8 cellular contexts compared by ENCODE assay signal in genomic region chr14:61749867-61750266, GRCh38. TPM values are rescaled to one million over a fixed set of nuclear protein-coding genes. Genes with fewer than 3 reads are reported as not detected.
A peak's percentile ranks its signal among the peaks of the same experiment; 100 is the strongest.
DNase-seq lines count a peak whose midpoint lies in the region; ATAC-seq and TF ChIP-seq lines count a peak whose summit lies in the region.

No MANE protein-coding gene starts in this region.

- no peaks in the 10 kb centered on the region for H3K9me3 Mint-ChIP-seq in activated T-cell treated with anti-CD3 and anti-CD28 coated beads, Interleukin-2, amount 50 U/mL, for 24 hours
- no peaks in the 10 kb centered on the region for H3K9me3 Mint-ChIP-seq in stimulated activated naive B cell treated with anti-CD40 and anti-IgM and Interleukin-4, amounts not matched to agents 10 μg/mL and 1 μg/mL and 100 μg/mL, for 72 hours
- no peaks in the 10 kb centered on the region for H3K9me3 Mint-ChIP-seq in effector memory CD8-positive, alpha-beta T cell

- peak overlapping the region; percentile 73 for H3K27ac Mint-ChIP-seq in activated T-cell treated with anti-CD3 and anti-CD28 coated beads, Interleukin-2, amount 50 U/mL, for 24 hours
- peak overlapping the region; percentile 67 for H3K27ac Mint-ChIP-seq in stimulated activated naive B cell treated with anti-CD40 and anti-IgM and Interleukin-4, amounts not matched to agents 10 μg/mL and 1 μg/mL and 100 μg/mL, for 72 hours
- H3K27ac Mint-ChIP-seq in effector memory CD8-positive, alpha-beta T cell, result peak overlapping the region in 1 of 2 donors; percentile 12

- no peaks in the 10 kb centered on the region for H3K27me3 ChIP-seq in esophagus squamous epithelium

- H3K9me3 ChIP-seq in esophagus squamous epithelium, result no peaks in the 10 kb centered on the region

- peaks cover 0 to 44% (median 14%) of the 10 kb centered on the region in 3 donors for H3K36me3 ChIP-seq in esophagus squamous epithelium

- no peak for TF ChIP-seq CTCF in esophagus squamous epithelium (IDR thresholded peaks at IDR 0.05)

- TF ChIP-seq POLR2A in esophagus squamous epithelium (IDR thresholded peaks at IDR 0.05), result no peak

- no peak for DNase-seq in activated T-cell treated with anti-CD3 and anti-CD28 coated beads, Interleukin-2, amount 50 U/mL, for 24 hours
- DNase-seq in activated T-cell treated with anti-CD3 and anti-CD28 coated beads for 4 hours (no peak), NCI-H748 treated with DMSO at 0.1 percent for 48 hours (lab: John Stamatoyannopoulos, UW) (peak; percentile 92), esophagus squamous epithelium (lab: John Stamatoyannopoulos, UW) (no peak), KG1 (lab: John Stamatoyannopoulos, UW) (no peak), SKM-1 treated with dmso at 0.1 percent for 144 hours (lab: John Stamatoyannopoulos, UW; ENCODE audit: unreplicated experiment) (no peak)
- no peak for DNase-seq in stimulated activated naive B cell treated with anti-CD40 and anti-IgM and Interleukin-4, amounts not matched to agents 10 μg/mL and 1 μg/mL and 100 μg/mL, for 72 hours
- DNase-seq in effector memory CD8-positive, alpha-beta T cell, result no peak

- WGBS in esophagus squamous epithelium, 2 donors, result 72 to 80% methylated on average over 3 of the region's 3 CpGs

- ATAC-seq in stimulated activated naive B cell treated with anti-CD40 and anti-IgM and Interleukin-4, amounts not matched to agents 10 μg/mL and 1 μg/mL and 100 μg/mL, for 72 hours (replicated peaks), result no peak
- no peak for ATAC-seq in effector memory CD8-positive, alpha-beta T cell (replicated peaks)

- H3K4me1 Mint-ChIP-seq in activated T-cell treated with anti-CD3 and anti-CD28 coated beads, Interleukin-2, amount 50 U/mL, for 24 hours (ENCODE audit: low read depth), result peaks cover 27% of the 10 kb centered on the region
- H3K4me1 Mint-ChIP-seq in stimulated activated naive B cell treated with anti-CD40 and anti-IgM and Interleukin-4, amounts not matched to agents 10 μg/mL and 1 μg/mL and 100 μg/mL, for 72 hours, result peaks cover 15 to 32% of the 10 kb centered on the region in 2 donors
- peaks cover 2 to 4% of the 10 kb centered on the region in 2 donors for H3K4me1 Mint-ChIP-seq in effector memory CD8-positive, alpha-beta T cell (ENCODE audit: low read depth in 2 of 2)

- no peaks in the 10 kb centered on the region for H3K27me3 Mint-ChIP-seq in activated T-cell treated with anti-CD3 and anti-CD28 coated beads, Interleukin-2, amount 50 U/mL, for 24 hours
- no peaks in the 10 kb centered on the region for H3K27me3 Mint-ChIP-seq in stimulated activated naive B cell treated with anti-CD40 and anti-IgM and Interleukin-4, amounts not matched to agents 10 μg/mL and 1 μg/mL and 100 μg/mL, for 72 hours
- H3K27me3 Mint-ChIP-seq in effector memory CD8-positive, alpha-beta T cell, result peaks cover 5 to 6% of the 10 kb centered on the region in 2 donors

- peak overlapping the region; percentile 81 for H3K4me3 Mint-ChIP-seq in activated T-cell treated with anti-CD3 and anti-CD28 coated beads, Interleukin-2, amount 50 U/mL, for 24 hours
- H3K4me3 Mint-ChIP-seq in stimulated activated naive B cell treated with anti-CD40 and anti-IgM and Interleukin-4, amounts not matched to agents 10 μg/mL and 1 μg/mL and 100 μg/mL, for 72 hours, result no peak overlapping the region
- peak overlapping the region in 1 of 2 donors; percentile 83 for H3K4me3 Mint-ChIP-seq in effector memory CD8-positive, alpha-beta T cell

- intact Hi-C loops in esophagus squamous epithelium (cut with DNase I), result no loop called here

- peak overlapping the region; percentile 6 to 94 (median 52) for H3K27ac ChIP-seq in esophagus squamous epithelium

- H3K4me3 ChIP-seq in esophagus squamous epithelium, result peak overlapping the region in 2 of 4 donors; percentile 61

- peaks cover 0 to 30% (median 8%) of the 10 kb centered on the region in 3 donors for H3K4me1 ChIP-seq in esophagus squamous epithelium

- peaks cover 74% of the 10 kb centered on the region for H3K36me3 Mint-ChIP-seq in activated T-cell treated with anti-CD3 and anti-CD28 coated beads, Interleukin-2, amount 50 U/mL, for 24 hours (ENCODE audit: low read depth)
- H3K36me3 Mint-ChIP-seq in stimulated activated naive B cell treated with anti-CD40 and anti-IgM and Interleukin-4, amounts not matched to agents 10 μg/mL and 1 μg/mL and 100 μg/mL, for 72 hours, result peaks cover 15 to 20% of the 10 kb centered on the region in 2 donors
- H3K36me3 Mint-ChIP-seq in effector memory CD8-positive, alpha-beta T cell (ENCODE audit: insufficient read depth), result peaks cover 68% of the 10 kb centered on the region

RNA-seq across cellular contexts. Expression of gene SNAPC1, which starts 12.4 kb away (rescaled TPM):
- 1 to 10 TPM; 3.2 to 9.2 (median 6.2) TPM for total RNA-seq in esophagus squamous epithelium

RNA-seq across cellular contexts. Expression of gene HIF1A, which starts 54.6 kb away (rescaled TPM):
- 100 to 1,000 TPM; 108 to 199 (median 127) TPM for total RNA-seq in esophagus squamous epithelium
